ENCODE assay signal across 20 cellular contexts in the genomic region with DNA sequence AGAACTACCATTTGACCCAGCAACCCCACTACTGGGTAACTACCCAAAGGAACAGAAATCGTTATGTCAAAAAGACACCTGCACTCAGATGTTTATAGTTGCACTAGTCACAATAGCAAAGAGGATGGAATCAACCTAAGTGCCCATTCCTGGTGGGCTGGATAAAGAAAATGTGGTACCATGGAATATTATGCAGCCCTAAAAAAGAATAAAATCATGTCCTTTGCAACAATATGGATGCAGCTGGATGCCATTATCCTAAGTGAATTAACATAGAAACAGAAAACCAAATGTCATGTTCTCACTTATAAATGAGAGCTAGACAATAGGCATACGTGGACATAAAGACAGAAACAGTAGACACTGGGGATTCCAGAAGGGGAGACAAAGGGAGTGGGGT. TPM values are rescaled to one million over a fixed set of nuclear protein-coding genes. Genes with fewer than 3 reads are reported as not detected.
DNase-seq lines count a peak whose midpoint lies in the region; ATAC-seq and TF ChIP-seq lines count a peak whose summit lies in the region.
"Had no signal": no experiment of that assay in that cellular context is flagged by ENCODE, and none has a peak within 500 bp of the region (broad histone marks: within the 10 kb centered on the region; RNA-seq: fewer than 3 reads in every experiment).

No MANE protein-coding gene starts in this region.

- peaks cover 3% of the 10 kb centered on the region for H3K4me1 Mint-ChIP-seq in T-helper 17 cell
- H3K4me1 Mint-ChIP-seq: B cell had no signal

- DNase-seq in T-helper 17 cell (no peak), colonic mucosa (peak; percentile 3), right lobe of liver (no peak), upper lobe of left lung (no peak), hepatic stellate cell (ENCODE audit: low spot score) (no peak), substantia nigra (lab: John Stamatoyannopoulos, UW) (no peak), retina (no peak)
- DNase-seq: CD8-positive, alpha-beta T cell; H7; NCI-H1048; NCI-H1417; NCI-H1694; NCI-H2029 treated with DMSO at 0.1 percent for 48 hours; NCI-H526 treated with DMSO at 0.1 percent for 48 hours; SHP77 treated with DMSO at 0.1 percent for 48 hours had no signal

- H3K27ac Mint-ChIP-seq in T-helper 17 cell, result peak overlapping the region; percentile 29
- H3K27ac Mint-ChIP-seq: B cell; CD8-positive, alpha-beta T cell; IgD-negative memory B cell had no signal

- H3K4me3 ChIP-seq in colonic mucosa (no peak overlapping the region), right lobe of liver (no peak overlapping the region), upper lobe of left lung (no peak overlapping the region)
- H3K4me3 ChIP-seq: SK-N-MC had no signal

- TF ChIP-seq CTCF in colonic mucosa (IDR thresholded peaks at IDR 0.05) (no peak), right lobe of liver (IDR thresholded peaks at IDR 0.05) (no peak), upper lobe of left lung (IDR thresholded peaks at IDR 0.05) (no peak)

- H3K4me1 ChIP-seq in colonic mucosa (peaks cover 6% of the 10 kb centered on the region), right lobe of liver (peaks cover 0 to 48% (median 20%) of the 10 kb centered on the region in 4 donors), upper lobe of left lung (peaks cover 11 to 23% (median 14%) of the 10 kb centered on the region in 4 donors)

- H3K27me3 ChIP-seq in colonic mucosa, result no peaks in the 10 kb centered on the region
- H3K27me3 ChIP-seq in right lobe of liver, result no peaks in the 10 kb centered on the region
- no peaks in the 10 kb centered on the region for H3K27me3 ChIP-seq in upper lobe of left lung

- 86% methylated on average over 2 of the region's 2 CpGs for WGBS in right lobe of liver (ENCODE audit: insufficient coverage, low coverage, low lambda C conversion rate, missing lambda C conversion rate)
- WGBS in upper lobe of left lung, 2 donors, result 92 to 97% methylated on average over 2 of the region's 2 CpGs

- no peak overlapping the region for H3K4me3 Mint-ChIP-seq in T-helper 17 cell
- H3K4me3 Mint-ChIP-seq: B cell; CD8-positive, alpha-beta T cell; IgD-negative memory B cell had no signal

- TF ChIP-seq POLR2A in right lobe of liver (IDR thresholded peaks at IDR 0.05) (no peak), upper lobe of left lung (IDR thresholded peaks at IDR 0.05) (no peak)

- no peak for TF ChIP-seq EP300 in upper lobe of left lung (IDR thresholded peaks at IDR 0.05)

- H3K9ac ChIP-seq in colonic mucosa (ENCODE audit: low read depth in 2 of 2, low read length in 2 of 2), result no peak overlapping the region

- intact Hi-C loops in colonic mucosa (cut with DNase I) (no loop called here), right lobe of liver (cut with DNase I) (loop anchor here in 1 of 2 donors (10.0 kb wide), 1 partner anchor 72 kb away; no protein-coding TSS in a partner anchor)

- ATAC-seq in T-helper 17 cell (no peak), right lobe of liver (no peak), upper lobe of left lung (ENCODE audit: low FRiP score in 2 of 2) (no peak)
- ATAC-seq: CD8-positive, alpha-beta T cell had no signal

- no peaks in the 10 kb centered on the region for H3K36me3 ChIP-seq in colonic mucosa
- H3K36me3 ChIP-seq in right lobe of liver, result no peaks in the 10 kb centered on the region
- H3K36me3 ChIP-seq in upper lobe of left lung, result no peaks in the 10 kb centered on the region

- no peaks in the 10 kb centered on the region for H3K27me3 Mint-ChIP-seq in T-helper 17 cell
- H3K27me3 Mint-ChIP-seq: IgD-negative memory B cell had no signal

- H3K9me3 ChIP-seq in T-helper 17 cell (ENCODE audit: control insufficient read depth, low read length, poor library complexity, severe bottlenecking) (no peaks in the 10 kb centered on the region), colonic mucosa (no peaks in the 10 kb centered on the region), right lobe of liver (no peaks in the 10 kb centered on the region), upper lobe of left lung (no peaks in the 10 kb centered on the region)

- no peaks in the 10 kb centered on the region for H3K36me3 Mint-ChIP-seq in T-helper 17 cell (ENCODE audit: low read depth)
- H3K36me3 Mint-ChIP-seq: CD8-positive, alpha-beta T cell had no signal

- no peak overlapping the region for H3K27ac ChIP-seq in colonic mucosa
- H3K27ac ChIP-seq in right lobe of liver, result peak overlapping the region; percentile 58 to 85 (median 74)
- H3K27ac ChIP-seq in upper lobe of left lung, result peak overlapping the region in 3 of 4 donors; percentile 37 to 81 (median 45)
- H3K27ac ChIP-seq in substantia nigra (ENCODE audit: low read depth, low read length, poor library complexity, severe bottlenecking), result no peak overlapping the region
- H3K27ac ChIP-seq: C4-2B, RWPE1, SK-N-MC had no signal

RNA-seq across cellular contexts. Expression of gene IRF2BP2, which starts 32.5 kb away (rescaled TPM):
- 100 to 1,000 TPM; 463 to 482 TPM for total RNA-seq in T-helper 17 cell
- total RNA-seq in colonic mucosa, result 100 to 1,000 TPM; 157 to 164 TPM
- 10 to 100 TPM; 35.3 to 93.2 (median 56.8) TPM for total RNA-seq in right lobe of liver
- total RNA-seq in upper lobe of left lung, result 100 to 1,000 TPM in 3 of 6 donors, 10 to 100 TPM in 3; 83.8 to 157 (median 116) TPM

Comparison
In these comparisons a context has a peak if more than half of its experiments do, and no peak if none do; other contexts are left out.
1. H3K27ac ChIP-seq: peak in right lobe of liver (3 of 3) and upper lobe of left lung (3 of 4); none in colonic mucosa (single experiment) and substantia nigra (single experiment).